Comparison of ENCODE assay signal across 14 cellular contexts in the genomic region with DNA sequence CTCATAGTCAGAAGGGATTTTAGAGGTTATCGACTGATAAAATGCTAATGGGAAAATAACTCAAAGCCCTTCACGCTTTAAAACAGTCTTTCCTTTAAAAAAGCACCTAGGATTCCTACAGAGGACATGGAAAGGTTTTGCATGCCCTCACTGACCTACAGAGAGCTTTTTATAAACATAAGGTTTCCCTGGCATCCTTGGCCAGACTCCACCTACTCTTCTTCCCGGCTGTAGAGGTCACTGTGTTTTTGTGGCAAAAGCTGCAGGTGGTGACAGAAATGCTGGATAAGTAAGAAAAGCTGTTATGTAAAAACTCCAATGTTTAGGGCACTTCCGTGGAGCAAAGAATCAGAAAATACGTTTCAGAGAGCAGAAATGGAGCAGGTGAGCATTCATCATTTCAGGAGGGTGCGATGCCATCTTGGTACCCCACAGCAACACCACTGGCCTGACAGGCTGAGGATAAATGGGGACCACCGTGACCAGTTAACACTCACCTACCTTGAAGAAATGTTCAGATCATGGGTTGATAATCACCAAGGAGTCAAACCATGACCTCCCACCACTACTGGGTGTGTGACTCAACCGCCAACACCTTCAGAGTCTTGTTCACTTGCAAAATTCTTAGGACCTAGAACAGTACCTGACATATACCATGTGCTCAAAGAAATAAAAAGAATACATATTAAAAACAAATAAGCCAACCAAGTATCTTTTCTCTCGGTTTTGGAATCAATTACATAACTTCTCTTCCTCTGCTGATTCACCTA. TPM values are rescaled to one million over a fixed set of nuclear protein-coding genes. Genes with fewer than 3 reads are reported as not detected.
DNase-seq lines count a peak whose midpoint lies in the region; ATAC-seq and TF ChIP-seq lines count a peak whose summit lies in the region.
"Had no signal": no experiment of that assay in that cellular context is flagged by ENCODE, and none has a peak within 500 bp of the region (broad histone marks: within the 10 kb centered on the region; RNA-seq: fewer than 3 reads in every experiment).

No MANE protein-coding gene starts in this region.

- TF ChIP-seq CTCF in left ventricle myocardium inferior (IDR thresholded peaks at IDR 0.05; ENCODE audit: borderline replicate concordance) (no peak), stomach (IDR thresholded peaks at IDR 0.05) (no peak)

- WGBS in stomach, 5 donors: 59 to 66% (median 62%) methylated on average over 9 of the region's 9 CpGs

- TF ChIP-seq EP300 in stomach (IDR thresholded peaks at IDR 0.05): no peak

- no peak overlapping the region for H3K27ac Mint-ChIP-seq in activated naive CD4-positive, alpha-beta T cell treated with anti-CD3 and anti-CD28 coated beads for 36 hours
- no peak overlapping the region for H3K27ac Mint-ChIP-seq in activated naive CD4-positive, alpha-beta T cell treated with anti-CD3 and anti-CD28 coated beads, Interleukin-2, amount 10 ng/mL, durations not matched to agents 7 days and 5 days
- H3K27ac Mint-ChIP-seq in activated T-cell treated with anti-CD3 and anti-CD28 coated beads, Interleukin-2, amount 50 U/mL, for 72 hours: no peak overlapping the region

- CTCF ChIA-PET in activated naive CD4-positive, alpha-beta T cell treated with anti-CD3 and anti-CD28 coated beads for 36 hours (lab: Charles Lee): interaction anchor here (0.7 to 1.1 kb wide), 3 partner anchors 47 to 711 kb away, joined by 3 to 4 read pairs (median 4); no protein-coding TSS in a partner anchor
- CTCF ChIA-PET in activated naive CD4-positive, alpha-beta T cell treated with anti-CD3 and anti-CD28 coated beads, Interleukin-2, amount 10 ng/mL, durations not matched to agents 7 days and 5 days (lab: Charles Lee): interaction anchor here (0.7 kb wide), 1 partner anchor 278 kb away, joined by 3 read pairs; no protein-coding TSS in a partner anchor

- H3K27me3 Mint-ChIP-seq in activated naive CD4-positive, alpha-beta T cell treated with anti-CD3 and anti-CD28 coated beads for 36 hours (ENCODE audit: low read depth): no peaks in the 10 kb centered on the region
- H3K27me3 Mint-ChIP-seq in activated naive CD4-positive, alpha-beta T cell treated with anti-CD3 and anti-CD28 coated beads, Interleukin-2, amount 10 ng/mL, durations not matched to agents 7 days and 5 days: no peaks in the 10 kb centered on the region
- H3K27me3 Mint-ChIP-seq in activated T-cell treated with anti-CD3 and anti-CD28 coated beads, Interleukin-2, amount 50 U/mL, for 72 hours (ENCODE audit: low read depth): no peaks in the 10 kb centered on the region

- H3K4me1 Mint-ChIP-seq in activated naive CD4-positive, alpha-beta T cell treated with anti-CD3 and anti-CD28 coated beads for 36 hours (ENCODE audit: low read depth): peaks cover 89% of the 10 kb centered on the region
- peaks cover 52% of the 10 kb centered on the region for H3K4me1 Mint-ChIP-seq in activated naive CD4-positive, alpha-beta T cell treated with anti-CD3 and anti-CD28 coated beads, Interleukin-2, amount 10 ng/mL, durations not matched to agents 7 days and 5 days
- H3K4me1 Mint-ChIP-seq in activated T-cell treated with anti-CD3 and anti-CD28 coated beads, Interleukin-2, amount 50 U/mL, for 72 hours (ENCODE audit: low read depth): peaks cover 95% of the 10 kb centered on the region

- no peaks in the 10 kb centered on the region for H3K36me3 ChIP-seq in left ventricle myocardium inferior
- peaks cover 0 to 5% (median 0%) of the 10 kb centered on the region in 4 donors for H3K36me3 ChIP-seq in stomach

- peak; percentile 31 for DNase-seq in activated naive CD4-positive, alpha-beta T cell treated with anti-CD3 and anti-CD28 coated beads for 36 hours
- DNase-seq in activated naive CD4-positive, alpha-beta T cell treated with anti-CD3 and anti-CD28 coated beads, Interleukin-2, amount 10 ng/mL, durations not matched to agents 7 days and 5 days: no peak
- DNase-seq in activated T-cell treated with anti-CD3 and anti-CD28 coated beads, Interleukin-2, amount 50 U/mL, for 72 hours: peak; percentile 26 to 49
- no peak for DNase-seq in left ventricle myocardium inferior
- DNase-seq in stomach: no peak
- DNase-seq in RKO (ENCODE audit: low spot score): no peak
- no peak for DNase-seq in HuH-7 (ENCODE audit: low spot score)
- DNase-seq: activated effector memory CD4-positive, alpha-beta T cell treated with Interleukin-2 at 50 U/mL for 16 hours; esophagus squamous epithelium; NCI-H187 treated with DMSO at 0.1 percent for 48 hours; NCI-H774; SHP77 had no signal

- intact Hi-C loops in activated naive CD4-positive, alpha-beta T cell treated with anti-CD3 and anti-CD28 coated beads for 36 hours (cut with micrococcal nuclease): loop anchor here (1.0 to 5.0 kb wide), 2 partner anchors 130 to 157 kb away; a partner anchor contains a TSS
- intact Hi-C loops in left ventricle myocardium inferior (cut with micrococcal nuclease) (no loop called here), stomach (cut with DNase I; ENCODE audit: low total_unique reads) (no loop called here)

- H3K27ac ChIP-seq in left ventricle myocardium inferior (replicated peaks) (peak overlapping the region; percentile 83), stomach (peak overlapping the region in 4 of 5 donors; percentile 20 to 44 (median 37))
- H3K27ac ChIP-seq: esophagus squamous epithelium, KMS-11 had no signal

- H3K36me3 Mint-ChIP-seq in activated naive CD4-positive, alpha-beta T cell treated with anti-CD3 and anti-CD28 coated beads for 36 hours (ENCODE audit: low read depth): no peaks in the 10 kb centered on the region
- peaks cover 15% of the 10 kb centered on the region for H3K36me3 Mint-ChIP-seq in activated naive CD4-positive, alpha-beta T cell treated with anti-CD3 and anti-CD28 coated beads, Interleukin-2, amount 10 ng/mL, durations not matched to agents 7 days and 5 days
- H3K36me3 Mint-ChIP-seq in activated T-cell treated with anti-CD3 and anti-CD28 coated beads, Interleukin-2, amount 50 U/mL, for 72 hours (ENCODE audit: insufficient read depth in 2 of 2): peaks cover 0 to 8% of the 10 kb centered on the region in 2 donors

- TF ChIP-seq POLR2A in stomach (IDR thresholded peaks at IDR 0.05): no peak

- no peak overlapping the region for H3K4me3 Mint-ChIP-seq in activated naive CD4-positive, alpha-beta T cell treated with anti-CD3 and anti-CD28 coated beads for 36 hours
- H3K4me3 Mint-ChIP-seq in activated naive CD4-positive, alpha-beta T cell treated with anti-CD3 and anti-CD28 coated beads, Interleukin-2, amount 10 ng/mL, durations not matched to agents 7 days and 5 days: no peak overlapping the region
- H3K4me3 Mint-ChIP-seq in activated T-cell treated with anti-CD3 and anti-CD28 coated beads, Interleukin-2, amount 50 U/mL, for 72 hours: peak overlapping the region; percentile 13 to 26

- no peaks in the 10 kb centered on the region for H3K9me3 ChIP-seq in left ventricle myocardium inferior (replicated peaks)
- no peaks in the 10 kb centered on the region for H3K9me3 ChIP-seq in stomach
- H3K9me3 ChIP-seq: esophagus squamous epithelium had no signal

- H3K4me3 ChIP-seq in left ventricle myocardium inferior (no peak overlapping the region), stomach (no peak overlapping the region)
- H3K4me3 ChIP-seq: esophagus squamous epithelium had no signal

- no peaks in the 10 kb centered on the region for H3K9me3 Mint-ChIP-seq in activated naive CD4-positive, alpha-beta T cell treated with anti-CD3 and anti-CD28 coated beads for 36 hours
- no peaks in the 10 kb centered on the region for H3K9me3 Mint-ChIP-seq in activated naive CD4-positive, alpha-beta T cell treated with anti-CD3 and anti-CD28 coated beads, Interleukin-2, amount 10 ng/mL, durations not matched to agents 7 days and 5 days
- no peaks in the 10 kb centered on the region for H3K9me3 Mint-ChIP-seq in activated T-cell treated with anti-CD3 and anti-CD28 coated beads, Interleukin-2, amount 50 U/mL, for 72 hours

- ATAC-seq in activated T-cell treated with anti-CD3 and anti-CD28 coated beads, Interleukin-2, amount 50 U/mL, for 72 hours (replicated peaks in 1 of 2): peak; percentile 65 to 76
- no peak for ATAC-seq in HG03521 (IDR thresholded peaks at IDR 0.05; ENCODE audit: unreplicated experiment)

- peaks cover 97% of the 10 kb centered on the region for H3K4me1 ChIP-seq in left ventricle myocardium inferior
- H3K4me1 ChIP-seq in stomach: peaks cover 61 to 92% (median 81%) of the 10 kb centered on the region in 4 donors

- no peaks in the 10 kb centered on the region for H3K27me3 ChIP-seq in left ventricle myocardium inferior (ENCODE audit: low read depth)
- H3K27me3 ChIP-seq in stomach: no peaks in the 10 kb centered on the region
- H3K27me3 ChIP-seq: esophagus squamous epithelium had no signal

RNA-seq across cellular contexts. Expression of a gene that starts 46.6 kb away (rescaled TPM):
- total RNA-seq in activated naive CD4-positive, alpha-beta T cell treated with anti-CD3 and anti-CD28 coated beads for 36 hours: 10 to 100 TPM; 55.0 to 58.3 TPM
- 10 to 100 TPM; 70.1 to 84.9 TPM for total RNA-seq in activated T-cell treated with anti-CD3 and anti-CD28 coated beads, Interleukin-2, amount 50 U/mL, for 72 hours
- 57.7 TPM for total RNA-seq in left ventricle myocardium inferior
- 10 to 100 TPM in 3 of 5 donors, 1 to 10 TPM in 2; 4.3 to 77.6 (median 20.0) TPM for total RNA-seq in stomach
- polyA plus RNA-seq in stomach: 100 to 1,000 TPM in 1 of 3 donors, 10 to 100 TPM in 2; 37.0 to 100 (median 59.5) TPM

Comparison
In these comparisons a context has a peak if more than half of its experiments do, and no peak if none do; other contexts are left out.
1. DNase-seq: peak in activated naive CD4-positive, alpha-beta T cell treated with anti-CD3 and anti-CD28 coated beads for 36 hours (single experiment) and activated T-cell treated with anti-CD3 and anti-CD28 coated beads, Interleukin-2, amount 50 U/mL, for 72 hours (2 of 2); none in activated naive CD4-positive, alpha-beta T cell treated with anti-CD3 and anti-CD28 coated beads, Interleukin-2, amount 10 ng/mL, durations not matched to agents 7 days and 5 days (single experiment), left ventricle myocardium inferior (single experiment), stomach (single experiment), RKO (single experiment) and HuH-7 (single experiment).
2. H3K4me3 Mint-ChIP-seq: peak in activated T-cell treated with anti-CD3 and anti-CD28 coated beads, Interleukin-2, amount 50 U/mL, for 72 hours (2 of 2); none in activated naive CD4-positive, alpha-beta T cell treated with anti-CD3 and anti-CD28 coated beads for 36 hours (single experiment) and activated naive CD4-positive, alpha-beta T cell treated with anti-CD3 and anti-CD28 coated beads, Interleukin-2, amount 10 ng/mL, durations not matched to agents 7 days and 5 days (single experiment).